Comparison of ENCODE assay signal across 2 cellular contexts in genomic region chr19:37979547-37980082, GRCh38.
TF ChIP-seq lines count a peak whose summit lies in the region.

No MANE protein-coding gene starts in this region.

TF ChIP-seq in HEK293, 187 proteins besides CTCF, POLR2A, EP300 and RAD21 (continued from another document and continues in another):
- TF ChIP-seq ZNF362 (tag by site-specific recombination; IDR thresholded peaks at IDR 0.05) (peak; percentile 95), ZNF112 (tag by site-specific recombination; IDR thresholded peaks at IDR 0.05) (no peak), RBAK (tag by site-specific recombination; IDR thresholded peaks at IDR 0.05) (no peak), SCRT2 (tag by site-specific recombination; IDR thresholded peaks at IDR 0.05) (peak; percentile 94), ZBTB1 (tag by site-specific recombination; IDR thresholded peaks at IDR 0.05) (no peak), ZBTB7A (tag by site-specific recombination; IDR thresholded peaks at IDR 0.05; ENCODE audit: low read depth) (no peak), KLF9 (tag by site-specific recombination; IDR thresholded peaks at IDR 0.05; ENCODE audit: low read depth) (no peak), ZSCAN23 (tag by site-specific recombination; IDR thresholded peaks at IDR 0.05) (no peak), ZNF391 (tag by site-specific recombination; IDR thresholded peaks at IDR 0.05; ENCODE audit: borderline replicate concordance, low read depth) (no peak), ZNF76 (tag by site-specific recombination; IDR thresholded peaks at IDR 0.05; ENCODE audit: borderline replicate concordance, low read depth) (no peak), HOXD13 (CRISPR knock-in tag; IDR thresholded peaks at IDR 0.05; ENCODE audit: borderline replicate concordance) (no peak), ZNF202 (tag by site-specific recombination; IDR thresholded peaks at IDR 0.05; ENCODE audit: borderline replicate concordance) (no peak), HIC1 (tag by site-specific recombination; IDR thresholded peaks at IDR 0.05) (no peak), KLF8 (tag by site-specific recombination; IDR thresholded peaks at IDR 0.05) (0 out of 2 replicates have a peak, but pooled peaks have one; percentile 24), ZNF530 (tag by site-specific recombination; IDR thresholded peaks at IDR 0.05; ENCODE audit: low read depth) (no peak), ZNF23 (tag by site-specific recombination; IDR thresholded peaks at IDR 0.05; ENCODE audit: borderline replicate concordance) (no peak), SP2 (tag by site-specific recombination; IDR thresholded peaks at IDR 0.05) (no peak), TRIM28 (IDR thresholded peaks at IDR 0.05; ENCODE audit: borderline replicate concordance, low read length) (peak; percentile 84; the same call in 1 of the 2 replicates), ZNF335 (tag by site-specific recombination; conservative IDR thresholded peaks at IDR 0.05) (no peak)
- TF ChIP-seq, protein P1, sequence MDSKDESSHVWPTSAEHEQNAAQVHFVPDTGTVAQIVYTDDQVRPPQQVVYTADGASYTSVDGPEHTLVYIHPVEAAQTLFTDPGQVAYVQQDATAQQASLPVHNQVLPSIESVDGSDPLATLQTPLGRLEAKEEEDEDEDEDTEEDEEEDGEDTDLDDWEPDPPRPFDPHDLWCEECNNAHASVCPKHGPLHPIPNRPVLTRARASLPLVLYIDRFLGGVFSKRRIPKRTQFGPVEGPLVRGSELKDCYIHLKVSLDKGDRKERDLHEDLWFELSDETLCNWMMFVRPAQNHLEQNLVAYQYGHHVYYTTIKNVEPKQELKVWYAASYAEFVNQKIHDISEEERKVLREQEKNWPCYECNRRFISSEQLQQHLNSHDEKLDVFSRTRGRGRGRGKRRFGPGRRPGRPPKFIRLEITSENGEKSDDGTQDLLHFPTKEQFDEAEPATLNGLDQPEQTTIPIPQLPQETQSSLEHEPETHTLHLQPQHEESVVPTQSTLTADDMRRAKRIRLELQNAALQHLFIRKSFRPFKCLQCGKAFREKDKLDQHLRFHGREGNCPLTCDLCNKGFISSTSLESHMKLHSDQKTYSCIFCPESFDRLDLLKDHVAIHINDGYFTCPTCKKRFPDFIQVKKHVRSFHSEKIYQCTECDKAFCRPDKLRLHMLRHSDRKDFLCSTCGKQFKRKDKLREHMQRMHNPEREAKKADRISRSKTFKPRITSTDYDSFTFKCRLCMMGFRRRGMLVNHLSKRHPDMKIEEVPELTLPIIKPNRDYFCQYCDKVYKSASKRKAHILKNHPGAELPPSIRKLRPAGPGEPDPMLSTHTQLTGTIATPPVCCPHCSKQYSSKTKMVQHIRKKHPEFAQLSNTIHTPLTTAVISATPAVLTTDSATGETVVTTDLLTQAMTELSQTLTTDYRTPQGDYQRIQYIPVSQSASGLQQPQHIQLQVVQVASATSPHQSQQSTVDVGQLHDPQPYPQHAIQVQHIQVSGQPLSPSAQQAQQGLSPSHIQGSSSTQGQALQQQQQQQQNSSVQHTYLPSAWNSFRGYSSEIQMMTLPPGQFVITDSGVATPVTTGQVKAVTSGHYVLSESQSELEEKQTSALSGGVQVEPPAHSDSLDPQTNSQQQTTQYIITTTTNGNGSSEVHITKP (tag by site-specific recombination; IDR thresholded peaks at IDR 0.05) = peak; percentile 75
- TF ChIP-seq, protein P2, sequence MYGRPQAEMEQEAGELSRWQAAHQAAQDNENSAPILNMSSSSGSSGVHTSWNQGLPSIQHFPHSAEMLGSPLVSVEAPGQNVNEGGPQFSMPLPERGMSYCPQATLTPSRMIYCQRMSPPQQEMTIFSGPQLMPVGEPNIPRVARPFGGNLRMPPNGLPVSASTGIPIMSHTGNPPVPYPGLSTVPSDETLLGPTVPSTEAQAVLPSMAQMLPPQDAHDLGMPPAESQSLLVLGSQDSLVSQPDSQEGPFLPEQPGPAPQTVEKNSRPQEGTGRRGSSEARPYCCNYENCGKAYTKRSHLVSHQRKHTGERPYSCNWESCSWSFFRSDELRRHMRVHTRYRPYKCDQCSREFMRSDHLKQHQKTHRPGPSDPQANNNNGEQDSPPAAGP (tag by site-specific recombination; IDR thresholded peaks at IDR 0.05) = no peak
- TF ChIP-seq, protein P3, sequence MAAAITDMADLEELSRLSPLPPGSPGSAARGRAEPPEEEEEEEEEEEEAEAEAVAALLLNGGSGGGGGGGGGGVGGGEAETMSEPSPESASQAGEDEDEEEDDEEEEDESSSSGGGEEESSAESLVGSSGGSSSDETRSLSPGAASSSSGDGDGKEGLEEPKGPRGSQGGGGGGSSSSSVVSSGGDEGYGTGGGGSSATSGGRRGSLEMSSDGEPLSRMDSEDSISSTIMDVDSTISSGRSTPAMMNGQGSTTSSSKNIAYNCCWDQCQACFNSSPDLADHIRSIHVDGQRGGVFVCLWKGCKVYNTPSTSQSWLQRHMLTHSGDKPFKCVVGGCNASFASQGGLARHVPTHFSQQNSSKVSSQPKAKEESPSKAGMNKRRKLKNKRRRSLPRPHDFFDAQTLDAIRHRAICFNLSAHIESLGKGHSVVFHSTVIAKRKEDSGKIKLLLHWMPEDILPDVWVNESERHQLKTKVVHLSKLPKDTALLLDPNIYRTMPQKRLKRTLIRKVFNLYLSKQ (tag by site-specific recombination; IDR thresholded peaks at IDR 0.05; ENCODE audit: borderline replicate concordance) = no peak

TF ChIP-seq in HepG2, 621 proteins besides CTCF, POLR2A, EP300 and RAD21 (continued from another document):
- TF ChIP-seq ZNF788 (CRISPR knock-in tag; IDR thresholded peaks at IDR 0.05; ENCODE audit: borderline replicate concordance) = no peak
- TF ChIP-seq ZNF703 (CRISPR knock-in tag; IDR thresholded peaks at IDR 0.05; ENCODE audit: borderline replicate concordance) = no peak
- TF ChIP-seq, protein P4, sequence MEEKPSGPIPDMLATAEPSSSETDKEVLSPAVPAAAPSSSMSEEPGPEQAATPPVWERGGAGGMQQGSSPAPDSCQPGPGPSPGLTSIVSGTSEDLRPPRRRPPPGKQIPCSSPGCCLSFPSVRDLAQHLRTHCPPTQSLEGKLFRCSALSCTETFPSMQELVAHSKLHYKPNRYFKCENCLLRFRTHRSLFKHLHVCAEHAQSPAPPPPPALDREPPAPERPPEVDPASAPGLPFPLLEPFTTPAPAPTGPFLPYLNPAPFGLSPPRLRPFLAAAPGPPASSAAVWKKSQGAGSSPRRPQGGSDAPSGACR (CRISPR knock-in tag; IDR thresholded peaks at IDR 0.05) = no peak
- TF ChIP-seq ZNF160 (CRISPR knock-in tag; IDR thresholded peaks at IDR 0.05) = peak; percentile 67; the same call in 1 of the 2 replicates
